In the genomic region with DNA sequence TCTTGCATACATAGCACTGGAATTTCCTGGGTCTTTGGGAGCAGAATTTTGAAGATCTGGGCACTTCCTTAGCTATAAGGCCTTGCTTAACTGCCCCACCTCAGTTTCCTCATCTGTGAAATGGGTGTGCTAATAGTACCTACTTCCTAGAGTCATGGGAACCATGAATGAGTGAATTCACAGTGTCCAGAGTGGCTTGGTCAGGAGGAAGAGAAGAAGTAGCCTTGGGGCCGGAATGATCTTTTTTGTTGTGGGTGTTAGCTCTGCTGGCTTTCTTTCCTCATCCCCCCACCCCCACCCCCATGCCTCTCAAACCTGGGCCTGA, we compare ENCODE assay signal across 9 cellular contexts. TPM values are rescaled to one million over a fixed set of nuclear protein-coding genes. Genes with fewer than 3 reads are reported as not detected.
DNase-seq lines count a peak whose midpoint lies in the region; ATAC-seq and TF ChIP-seq lines count a peak whose summit lies in the region.
"Had no signal": no experiment of that assay in that cellular context is flagged by ENCODE, and none has a peak within 500 bp of the region (broad histone marks: within the 10 kb centered on the region; RNA-seq: fewer than 3 reads in every experiment).

No MANE protein-coding gene starts in this region.

- H3K36me3 ChIP-seq in RWPE2 (ENCODE audit: low read depth): no peaks in the 10 kb centered on the region
- H3K36me3 ChIP-seq in esophagus muscularis mucosa: no peaks in the 10 kb centered on the region
- H3K36me3 ChIP-seq in spleen: peaks cover 0 to 8% (median 0%) of the 10 kb centered on the region in 6 donors
- H3K36me3 ChIP-seq in H7 (replicated peaks; ENCODE audit: control insufficient read depth, insufficient read depth, low read length): no peaks in the 10 kb centered on the region; the same call in 1 of the 2 replicates

- peak overlapping the region; percentile 87 for H3K4me3 Mint-ChIP-seq in T-helper 2 cell treated with Interferon-gamma antibody and Interleukin-4, amounts not matched to agents 5 μg/mL and 100 μg/mL, for 36 hours

- H3K4me3 ChIP-seq in RWPE2 (ENCODE audit: severe bottlenecking): no peak overlapping the region
- H3K4me3 ChIP-seq in esophagus muscularis mucosa: peak overlapping the region; percentile 76 to 96 (median 86)
- peak overlapping the region; percentile 67 to 96 (median 86) for H3K4me3 ChIP-seq in spleen
- H3K4me3 ChIP-seq in H7 (ENCODE audit: insufficient read depth, low read depth, low read length): no peak overlapping the region

- peak overlapping the region; percentile 67 for H3K27ac Mint-ChIP-seq in T-helper 2 cell treated with Interferon-gamma antibody and Interleukin-4, amounts not matched to agents 5 μg/mL and 100 μg/mL, for 36 hours

- H3K9me3 ChIP-seq in RWPE2 (ENCODE audit: severe bottlenecking): no peaks in the 10 kb centered on the region
- H3K9me3 ChIP-seq in esophagus muscularis mucosa: no peaks in the 10 kb centered on the region
- H3K9me3 ChIP-seq in spleen: no peaks in the 10 kb centered on the region

- no peaks in the 10 kb centered on the region for H3K9me3 Mint-ChIP-seq in T-helper 2 cell treated with Interferon-gamma antibody and Interleukin-4, amounts not matched to agents 5 μg/mL and 100 μg/mL, for 36 hours

- no peak for TF ChIP-seq CTCF in RWPE2 (IDR thresholded peaks at IDR 0.05; ENCODE audit: poor library complexity, severe bottlenecking)
- TF ChIP-seq CTCF in esophagus muscularis mucosa (IDR thresholded peaks at IDR 0.05): no peak
- no peak for TF ChIP-seq CTCF in spleen (IDR thresholded peaks at IDR 0.05 in 8 of 11, conservative IDR thresholded peaks at IDR 0.05 in 3 of 11)
- no peak for TF ChIP-seq CTCF in omental fat pad (IDR thresholded peaks at IDR 0.05)

- ATAC-seq in RWPE2 (ENCODE audit: low read depth) (no peak), omental fat pad (ENCODE audit: low FRiP score) (no peak)

- H3K27ac ChIP-seq in RWPE2 (ENCODE audit: poor library complexity, severe bottlenecking) (peak overlapping the region; percentile 79), esophagus muscularis mucosa (replicated peaks in 1 of 4) (peak overlapping the region; percentile 78 to 88 (median 82)), spleen (peak overlapping the region; percentile 94 to 99 (median 98))

- peaks cover 1% of the 10 kb centered on the region for H3K27me3 Mint-ChIP-seq in T-helper 2 cell treated with Interferon-gamma antibody and Interleukin-4, amounts not matched to agents 5 μg/mL and 100 μg/mL, for 36 hours (ENCODE audit: low read depth)

- H3K36me3 Mint-ChIP-seq in T-helper 2 cell treated with Interferon-gamma antibody and Interleukin-4, amounts not matched to agents 5 μg/mL and 100 μg/mL, for 36 hours (ENCODE audit: low read depth): peaks cover 18% of the 10 kb centered on the region

- no peak for TF ChIP-seq POLR2A in esophagus muscularis mucosa (IDR thresholded peaks at IDR 0.05; ENCODE audit: low read depth)
- TF ChIP-seq POLR2A in spleen (IDR thresholded peaks at IDR 0.05): no peak

- peaks cover 58% of the 10 kb centered on the region for H3K4me1 Mint-ChIP-seq in T-helper 2 cell treated with Interferon-gamma antibody and Interleukin-4, amounts not matched to agents 5 μg/mL and 100 μg/mL, for 36 hours (ENCODE audit: low read depth)

- peaks cover 43% of the 10 kb centered on the region for H3K4me1 ChIP-seq in RWPE2 (ENCODE audit: insufficient read depth, poor library complexity, severe bottlenecking)
- peaks cover 81 to 96% (median 91%) of the 10 kb centered on the region in 4 donors for H3K4me1 ChIP-seq in esophagus muscularis mucosa
- peaks cover 83 to 92% (median 86%) of the 10 kb centered on the region in 6 donors for H3K4me1 ChIP-seq in spleen

- no peak for DNase-seq in T-helper 2 cell treated with Interferon-gamma antibody and Interleukin-4, amounts not matched to agents 5 μg/mL and 100 μg/mL, for 36 hours (ENCODE audit: low spot score)
- DNase-seq in T-helper 2 cell: no peak
- no peak for DNase-seq in RWPE2 (ENCODE audit: low spot score)
- no peak for DNase-seq in esophagus muscularis mucosa (ENCODE audit: extremely low spot score)
- no peak for DNase-seq in spleen
- DNase-seq in H7: no peak
- DNase-seq in omental fat pad (ENCODE audit: low spot score): no peak
- no peak for DNase-seq in Ammon's horn (ENCODE audit: low spot score)
- DNase-seq: activated gamma-delta T cell had no signal

- no peaks in the 10 kb centered on the region for H3K27me3 ChIP-seq in RWPE2 (ENCODE audit: insufficient read depth, poor library complexity, severe bottlenecking)
- no peaks in the 10 kb centered on the region for H3K27me3 ChIP-seq in esophagus muscularis mucosa
- H3K27me3 ChIP-seq in spleen (replicated peaks in 1 of 7): no peaks in the 10 kb centered on the region
- no peaks in the 10 kb centered on the region for H3K27me3 ChIP-seq in H7 (ENCODE audit: control insufficient read depth, insufficient read depth, low read length)

- WGBS in esophagus muscularis mucosa: 56% methylated on average over 1 of the region's 1 CpG
- 25 to 54% (median 45%) methylated on average over 1 of the region's 1 CpG for WGBS in spleen, 5 donors

- intact Hi-C loops in esophagus muscularis mucosa (cut with DNase I) (no loop called here), spleen (cut with DNase I; ENCODE audit: low total_unique reads) (no loop called here)

- no peak for TF ChIP-seq EP300 in esophagus muscularis mucosa (IDR thresholded peaks at IDR 0.05)

RNA-seq across cellular contexts. Expression of a gene that starts 2.4 kb away (rescaled TPM):
- total RNA-seq in esophagus muscularis mucosa: 10 to 100 TPM; 24.9 to 49.4 (median 41.8) TPM
- 100 to 1,000 TPM in 1 of 7 donors, 10 to 100 TPM in 6; 72.6 to 105 (median 88.3) TPM for total RNA-seq in spleen
- 10 to 100 TPM; 11.5 to 25.5 (median 12.0) TPM for polyA plus RNA-seq in spleen
- 21.8 and 26.8 TPM in 2 replicates for total RNA-seq in H7 (2014; rRNA removed; shearing (Covaris generic))
- total RNA-seq in omental fat pad: 10 to 100 TPM; 30.4 to 64.6 (median 48.3) TPM

RNA-seq across cellular contexts. Expression of a gene that starts 39.2 kb away (rescaled TPM):
- total RNA-seq in esophagus muscularis mucosa: 10 to 100 TPM in 1 of 4 donors, 1 to 10 TPM in 3; 5.8 to 15.6 (median 9.5) TPM
- total RNA-seq in spleen: 10 to 100 TPM; 16.5 to 39.7 (median 26.4) TPM
- polyA plus RNA-seq in spleen: 10 to 100 TPM in 1 of 3 donors, 1 to 10 TPM in 2; 4.9 to 17.2 (median 7.7) TPM
- total RNA-seq in H7 (2014; rRNA removed; shearing (Covaris generic)): 7.1 and 10.1 TPM in 2 replicates
- 10 to 100 TPM in 1 of 4 donors, 1 to 10 TPM in 3; 5.5 to 14.6 (median 8.9) TPM for total RNA-seq in omental fat pad

Comparison
In these comparisons a context has a peak if more than half of its experiments do, and no peak if none do; other contexts are left out.
1. H3K4me3 ChIP-seq: peak in esophagus muscularis mucosa (4 of 4) and spleen (8 of 8); none in RWPE2 (single experiment) and H7 (single experiment).
2. Peak in every context shown above with its lines, with median percentiles within 50 percentile points of each other: H3K27ac ChIP-seq.